ENCODE assay signal across 8 cellular contexts in genomic region chr1:31760422-31760900, GRCh38. TPM values are rescaled to one million over a fixed set of nuclear protein-coding genes. Genes with fewer than 3 reads are reported as not detected.
DNase-seq lines count a peak whose midpoint lies in the region; ATAC-seq lines count a peak whose summit lies in the region.

No MANE protein-coding gene starts in this region.

- ATAC-seq in sciatic nerve (peak; percentile 19), HG03442 (IDR thresholded peaks at IDR 0.05; ENCODE audit: unreplicated experiment) (no peak), GM21447 (IDR thresholded peaks at IDR 0.05; ENCODE audit: unreplicated experiment) (no peak), GM18520 (IDR thresholded peaks at IDR 0.05; ENCODE audit: unreplicated experiment) (no peak)

- H3K9me3 Mint-ChIP-seq in T-helper 1 cell treated with Interleukin-12 subunit alpha and Interleukin-12 subunit beta and Interleukin-4 antibody, amounts not matched to agents 30 μg/mL and 1 μg/mL, for 36 hours = no peaks in the 10 kb centered on the region

- DNase-seq in NCI-H2227 (lab: John Stamatoyannopoulos, UW; ENCODE audit: unreplicated experiment) = peak; percentile 51
- DNase-seq in NCI-H2227 treated with DMSO at 0.1 percent for 48 hours (lab: John Stamatoyannopoulos, UW) = no peak
- peak; percentile 42 for DNase-seq in glomerular visceral epithelial cell (ENCODE audit: extremely low spot score)
- DNase-seq in sciatic nerve (ENCODE audit: low spot score) = no peak

- peak overlapping the region; percentile 52 for H3K4me3 Mint-ChIP-seq in T-helper 1 cell treated with Interleukin-12 subunit alpha and Interleukin-12 subunit beta and Interleukin-4 antibody, amounts not matched to agents 30 μg/mL and 1 μg/mL, for 36 hours

- no peak overlapping the region for H3K27ac Mint-ChIP-seq in T-helper 1 cell treated with Interleukin-12 subunit alpha and Interleukin-12 subunit beta and Interleukin-4 antibody, amounts not matched to agents 30 μg/mL and 1 μg/mL, for 36 hours

- intact Hi-C loops in sciatic nerve (cut with DNase I) = no loop called here

- peaks cover 20% of the 10 kb centered on the region for H3K4me1 Mint-ChIP-seq in T-helper 1 cell treated with Interleukin-12 subunit alpha and Interleukin-12 subunit beta and Interleukin-4 antibody, amounts not matched to agents 30 μg/mL and 1 μg/mL, for 36 hours (ENCODE audit: low read depth)

- peaks cover 52% of the 10 kb centered on the region for H3K27me3 Mint-ChIP-seq in T-helper 1 cell treated with Interleukin-12 subunit alpha and Interleukin-12 subunit beta and Interleukin-4 antibody, amounts not matched to agents 30 μg/mL and 1 μg/mL, for 36 hours (ENCODE audit: low read depth)

- H3K36me3 Mint-ChIP-seq in T-helper 1 cell treated with Interleukin-12 subunit alpha and Interleukin-12 subunit beta and Interleukin-4 antibody, amounts not matched to agents 30 μg/mL and 1 μg/mL, for 36 hours (ENCODE audit: low read depth) = no peaks in the 10 kb centered on the region

RNA-seq across cellular contexts. Expression of gene ADGRB2, which starts 3.7 kb away (rescaled TPM):
- 5.2 TPM for total RNA-seq in sciatic nerve

RNA-seq across cellular contexts. Expression of gene SPOCD1, which starts 55.4 kb away (rescaled TPM):
- total RNA-seq in sciatic nerve = 1.3 TPM

RNA-seq across cellular contexts. Expression of gene COL16A1, which starts 56.6 kb away (rescaled TPM):
- 179 TPM for total RNA-seq in sciatic nerve

Comparison
In these comparisons a context has a peak if more than half of its experiments do, and no peak if none do; other contexts are left out.
1. DNase-seq: peak in NCI-H2227 (single experiment) and glomerular visceral epithelial cell (single experiment); none in NCI-H2227 treated with DMSO at 0.1 percent for 48 hours (single experiment) and sciatic nerve (single experiment).